Comparison of ENCODE assay signal across 9 cellular contexts in genomic region chr2:119567292-119567691, GRCh38. TPM values are rescaled to one million over a fixed set of nuclear protein-coding genes. Genes with fewer than 3 reads are reported as not detected.
"Had no signal": no experiment of that assay in that cellular context is flagged by ENCODE, and none has a peak within 500 bp of the region (broad histone marks: within the 10 kb centered on the region; RNA-seq: fewer than 3 reads in every experiment).

No MANE protein-coding gene starts in this region.

- H3K4me3 ChIP-seq: GM12878 had no signal

- FAIRE-seq: G401.6, GM12878, GM12891, GM12892, GM18507, GM19239 had no signal

- DNase-seq: GDM1, GF-D8 had no signal

- ATAC-seq: GM12878 had no signal

RNA-seq across cellular contexts. Expression of gene CFAP221, which starts 23.0 kb away (rescaled TPM):
- total RNA-seq: GM12878 had no signal
- polyA plus RNA-seq: GM12878 had no signal

RNA-seq across cellular contexts. Expression of gene SCTR, which starts 43.0 kb away (rescaled TPM):
- total RNA-seq: G401, GM12878 had no signal
